8 cellular contexts compared by ENCODE assay signal in the genomic region with DNA sequence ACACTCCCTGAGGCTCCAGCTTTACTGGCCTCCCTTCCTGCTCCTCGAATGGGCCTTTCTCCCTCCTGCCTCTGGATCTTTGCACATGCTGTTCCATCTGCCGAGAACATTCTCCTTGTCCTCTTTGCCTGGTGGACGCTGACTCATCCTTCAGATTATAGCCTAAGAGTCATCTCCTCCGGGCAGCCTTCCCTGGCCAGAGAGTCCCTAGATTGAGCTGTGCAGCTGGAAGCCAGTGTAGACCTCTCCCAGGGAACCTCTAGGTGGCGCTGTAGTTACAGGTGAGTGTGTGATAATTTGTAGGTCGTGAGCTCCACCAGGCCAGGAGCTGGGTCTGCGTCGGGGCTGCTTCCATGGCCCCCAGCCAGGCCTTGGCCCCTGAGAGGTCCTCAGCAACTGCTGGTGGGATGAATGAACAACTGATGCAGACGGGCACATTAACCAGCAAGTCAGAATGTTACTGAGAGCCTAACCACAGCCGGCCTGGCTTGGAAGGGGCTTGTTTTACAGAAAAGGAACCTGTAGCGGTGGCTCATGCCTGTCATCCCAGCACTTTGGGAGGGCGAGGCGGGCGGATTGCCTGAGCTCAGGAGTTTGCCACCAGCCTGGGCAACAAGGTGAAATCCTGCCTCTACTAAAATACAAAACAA. TPM values are rescaled to one million over a fixed set of nuclear protein-coding genes. Genes with fewer than 3 reads are reported as not detected.
DNase-seq lines count a peak whose midpoint lies in the region; ATAC-seq and TF ChIP-seq lines count a peak whose summit lies in the region.

No MANE protein-coding gene starts in this region.

- DNase-seq in activated CD4-positive, alpha-beta T cell treated with anti-CD3 and anti-CD28 coated beads for 24 hours (ENCODE audit: low read depth in 2 of 2), result peak; percentile 34 to 38
- no peak for DNase-seq in activated CD4-positive, alpha-beta T cell treated with anti-CD3 and anti-CD28 coated beads for 1 hour
- DNase-seq in MV-4-11 (lab: John Stamatoyannopoulos, UW) (peak; percentile 53), SKM-1 treated with dmso at 0.1 percent for 144 hours (lab: John Stamatoyannopoulos, UW; ENCODE audit: unreplicated experiment) (peak; percentile 32), ascending aorta (ENCODE audit: low spot score in 2 of 2) (no peak), iris pigment epithelial cell (ENCODE audit: low read depth) (peak; percentile 85)
- DNase-seq in stimulated activated CD8-positive, alpha-beta memory T cell treated with anti-CD3 and anti-CD28 coated beads, Interleukin-12 subunit alpha, Interleukin-12 subunit beta, amount 100 ng/mL, for 1 hour (ENCODE audit: low read depth), result peak; percentile 20

- intact Hi-C loops in ascending aorta (cut with DNase I), result no loop called here

- no peak overlapping the region for H3K27ac ChIP-seq in ascending aorta

- TF ChIP-seq CTCF in ascending aorta (IDR thresholded peaks at IDR 0.05), result peak in 2 of 3 experiments; percentile 8 to 19

- no peaks in the 10 kb centered on the region for H3K4me1 ChIP-seq in ascending aorta

- no peaks in the 10 kb centered on the region for H3K9me3 ChIP-seq in ascending aorta

- ATAC-seq in HG03521 (IDR thresholded peaks at IDR 0.05; ENCODE audit: unreplicated experiment), result no peak

- H3K27me3 ChIP-seq in ascending aorta, result no peaks in the 10 kb centered on the region

- H3K4me3 ChIP-seq in ascending aorta, result no peak overlapping the region

- no peaks in the 10 kb centered on the region for H3K36me3 ChIP-seq in ascending aorta

RNA-seq across cellular contexts. Expression of a gene that starts 8.7 kb away (rescaled TPM):
- total RNA-seq in ascending aorta, result not detected

RNA-seq across cellular contexts. Expression of a gene that starts 20.8 kb away (rescaled TPM):
- not detected for total RNA-seq in ascending aorta

RNA-seq across cellular contexts. Expression of a gene that starts 40.5 kb away (rescaled TPM):
- not detected for total RNA-seq in ascending aorta

Comparison
In these comparisons a context has a peak if more than half of its experiments do, and no peak if none do; other contexts are left out.
1. DNase-seq: peak in activated CD4-positive, alpha-beta T cell treated with anti-CD3 and anti-CD28 coated beads for 24 hours (2 of 2), MV-4-11 (single experiment), SKM-1 treated with dmso at 0.1 percent for 144 hours (single experiment), iris pigment epithelial cell (single experiment) and stimulated activated CD8-positive, alpha-beta memory T cell treated with anti-CD3 and anti-CD28 coated beads, Interleukin-12 subunit alpha, Interleukin-12 subunit beta, amount 100 ng/mL, for 1 hour (single experiment); none in activated CD4-positive, alpha-beta T cell treated with anti-CD3 and anti-CD28 coated beads for 1 hour (single experiment) and ascending aorta (0 of 2).